ENCODE assay signal across 8 cellular contexts in genomic region chr19:56111601-56112312, GRCh38. TPM values are rescaled to one million over a fixed set of nuclear protein-coding genes. Genes with fewer than 3 reads are reported as not detected.
DNase-seq lines count a peak whose midpoint lies in the region; ATAC-seq and TF ChIP-seq lines count a peak whose summit lies in the region.

No MANE protein-coding gene starts in this region.

- TF ChIP-seq POLR2A in Peyer's patch (IDR thresholded peaks at IDR 0.05) = no peak

- TF ChIP-seq CTCF in Peyer's patch (IDR thresholded peaks at IDR 0.05) (no peak), neutrophil (IDR thresholded peaks at IDR 0.05) (peak; percentile 28)

- in situ Hi-C loops in HAP-1 (cut with MboI; ENCODE audit: low sequenced_read_pairs) = no loop called here

- H3K4me1 ChIP-seq in Peyer's patch (peaks cover 13 to 88% (median 43%) of the 10 kb centered on the region in 4 donors), ectodermal cell (ENCODE audit: control insufficient read depth, insufficient read depth, low read length) (peaks cover 49% of the 10 kb centered on the region), neutrophil (ENCODE audit: control insufficient read depth in 1 of 2, insufficient read depth in 1 of 2, low read depth in 1 of 2, low read length in 1 of 2) (peaks cover 87 to 99% of the 10 kb centered on the region in 2 experiments), HAP-1 (no peaks in the 10 kb centered on the region)
- H3K4me1 ChIP-seq in effector memory CD4-positive, alpha-beta T cell (ENCODE audit: control insufficient read depth, insufficient read depth, low read length, poor library complexity, severe bottlenecking) = peaks cover 2% of the 10 kb centered on the region

- WGBS in ectodermal cell, 2 experiments = 62 to 64% methylated on average over 24 of the region's 24 CpGs

- H3K9me3 ChIP-seq in Peyer's patch (no peaks in the 10 kb centered on the region), ectodermal cell (ENCODE audit: control insufficient read depth, low read length) (no peaks in the 10 kb centered on the region), neutrophil (no peaks in the 10 kb centered on the region), HAP-1 (no peaks in the 10 kb centered on the region)
- H3K9me3 ChIP-seq in effector memory CD4-positive, alpha-beta T cell (ENCODE audit: control insufficient read depth, low read length) = no peaks in the 10 kb centered on the region

- H3K4me3 ChIP-seq in Peyer's patch (peak overlapping the region in 2 of 4 donors; percentile 24 to 27), ectodermal cell (ENCODE audit: insufficient read depth, low read depth, low read length) (peak overlapping the region; percentile 4), neutrophil (ENCODE audit: low read depth in 1 of 2, low read length in 1 of 2) (peak overlapping the region; percentile 50 to 54), HAP-1 (no peak overlapping the region)
- H3K4me3 ChIP-seq in effector memory CD4-positive, alpha-beta T cell (ENCODE audit: insufficient read depth, low read depth, low read length, poor library complexity, severe bottlenecking) = no peak overlapping the region

- DNase-seq in Peyer's patch (peak; percentile 78 to 92 (median 86)), HAP-1 (ENCODE audit: low spot score in 2 of 2) (no peak)
- no peak for DNase-seq in effector memory CD4-positive, alpha-beta T cell

- H3K27ac ChIP-seq in Peyer's patch (peak overlapping the region; percentile 47 to 79 (median 67)), ectodermal cell (ENCODE audit: insufficient read depth, low read depth, low read length, poor library complexity, severe bottlenecking) (peak overlapping the region; percentile 84), neutrophil (peak overlapping the region; percentile 88)
- no peak overlapping the region for H3K27ac ChIP-seq in effector memory CD4-positive, alpha-beta T cell (ENCODE audit: insufficient read depth, low read length, poor library complexity, severe bottlenecking)

- peaks cover 0 to under 1% (median 0%) of the 10 kb centered on the region in 3 donors for H3K36me3 ChIP-seq in Peyer's patch
- H3K36me3 ChIP-seq in ectodermal cell (ENCODE audit: control insufficient read depth, insufficient read depth, low read length) = no peaks in the 10 kb centered on the region
- H3K36me3 ChIP-seq in neutrophil = peaks cover 13% of the 10 kb centered on the region
- no peaks in the 10 kb centered on the region for H3K36me3 ChIP-seq in effector memory CD4-positive, alpha-beta T cell (ENCODE audit: control insufficient read depth, insufficient read depth, low read length)
- H3K36me3 ChIP-seq in HAP-1 (replicated peaks) = peaks cover 4% of the 10 kb centered on the region; the same call in 1 of the 2 replicates

- H3K27me3 ChIP-seq in Peyer's patch (no peaks in the 10 kb centered on the region), ectodermal cell (ENCODE audit: control insufficient read depth, insufficient read depth, low read length, poor library complexity, severe bottlenecking) (no peaks in the 10 kb centered on the region), neutrophil (no peaks in the 10 kb centered on the region), HAP-1 (ENCODE audit: low read depth) (no peaks in the 10 kb centered on the region)
- no peaks in the 10 kb centered on the region for H3K27me3 ChIP-seq in effector memory CD4-positive, alpha-beta T cell (replicated peaks; ENCODE audit: control insufficient read depth, insufficient read depth, low read length, poor library complexity, severe bottlenecking)

- ATAC-seq in GM18520 (IDR thresholded peaks at IDR 0.05; ENCODE audit: unreplicated experiment) = peak; percentile 96
- peak; percentile 62 for ATAC-seq in HG02623 (IDR thresholded peaks at IDR 0.05; ENCODE audit: unreplicated experiment)
- ATAC-seq in HG02884 (IDR thresholded peaks at IDR 0.05; ENCODE audit: unreplicated experiment) = no peak

RNA-seq across cellular contexts. Expression of gene ZNF787, which starts 9.3 kb away (rescaled TPM):
- total RNA-seq in Peyer's patch = 10 to 100 TPM; 19.0 to 42.1 (median 26.9) TPM
- polyA plus RNA-seq in ectodermal cell (2013, experiment 1 of 4) = 28.3 TPM
- polyA plus RNA-seq in ectodermal cell (2013, experiment 2 of 4) = 29.0 TPM
- 29.8 TPM for polyA plus RNA-seq in ectodermal cell (2013, experiment 3 of 4)
- polyA plus RNA-seq in ectodermal cell (2013, experiment 4 of 4) = 30.5 TPM

RNA-seq across cellular contexts. Expression of gene ZNF444, which starts 29.3 kb away (rescaled TPM):
- total RNA-seq in Peyer's patch = 10 to 100 TPM; 22.1 to 49.9 (median 33.2) TPM
- polyA plus RNA-seq in ectodermal cell (2013, experiment 1 of 4) = 37.4 TPM
- polyA plus RNA-seq in ectodermal cell (2013, experiment 2 of 4) = 40.2 TPM
- 45.5 TPM for polyA plus RNA-seq in ectodermal cell (2013, experiment 3 of 4)
- 45.9 TPM for polyA plus RNA-seq in ectodermal cell (2013, experiment 4 of 4)

Comparison
In these comparisons a context has a peak if more than half of its experiments do, and no peak if none do; other contexts are left out.
1. DNase-seq: peak in Peyer's patch (3 of 3); none in effector memory CD4-positive, alpha-beta T cell (0 of 3) and HAP-1 (0 of 2).
2. H3K4me3 ChIP-seq: peak in ectodermal cell (single experiment) and neutrophil (2 of 2); none in effector memory CD4-positive, alpha-beta T cell (single experiment) and HAP-1 (single experiment).